In the genomic region with DNA sequence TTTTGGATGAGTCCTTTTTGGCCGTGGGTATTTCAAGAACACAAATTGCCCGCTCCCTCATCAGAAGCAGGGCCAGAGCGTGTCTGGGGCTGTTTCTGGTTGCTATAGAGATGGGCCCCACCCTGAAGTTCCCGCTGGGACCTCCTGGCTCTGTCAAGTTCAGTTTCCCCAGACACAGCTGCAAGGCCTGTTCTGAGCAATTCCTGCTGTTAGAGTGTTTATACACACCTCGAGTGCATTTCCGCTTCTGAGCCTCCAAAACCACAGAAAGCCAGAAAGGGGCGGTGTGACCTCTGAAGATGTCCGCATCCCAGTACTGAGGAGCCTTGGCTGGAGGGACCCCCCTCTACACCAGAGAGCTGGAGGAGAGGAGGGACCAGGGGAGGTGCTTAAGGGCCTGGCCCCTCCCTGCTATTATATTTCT, we compare ENCODE assay signal across 3 cellular contexts.
A peak's percentile ranks its signal among the peaks of the same experiment; 100 is the strongest.
TF ChIP-seq lines count a peak whose summit lies in the region.

No MANE protein-coding gene starts in this region.

TF ChIP-seq in SK-N-SH, 30 proteins besides CTCF, POLR2A, EP300 and RAD21 (continues in another document):
- TF ChIP-seq, protein P1, sequence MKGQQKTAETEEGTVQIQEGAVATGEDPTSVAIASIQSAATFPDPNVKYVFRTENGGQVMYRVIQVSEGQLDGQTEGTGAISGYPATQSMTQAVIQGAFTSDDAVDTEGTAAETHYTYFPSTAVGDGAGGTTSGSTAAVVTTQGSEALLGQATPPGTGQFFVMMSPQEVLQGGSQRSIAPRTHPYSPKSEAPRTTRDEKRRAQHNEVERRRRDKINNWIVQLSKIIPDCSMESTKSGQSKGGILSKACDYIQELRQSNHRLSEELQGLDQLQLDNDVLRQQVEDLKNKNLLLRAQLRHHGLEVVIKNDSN (IDR thresholded peaks at IDR 0.05; ENCODE audit: borderline replicate concordance, low read depth), result no peak
- no peak for TF ChIP-seq ELF1 (IDR thresholded peaks at IDR 0.05)
- no peak for TF ChIP-seq FOXM1 (IDR thresholded peaks at IDR 0.05; ENCODE audit: low read depth)
- no peak for TF ChIP-seq JUND (IDR thresholded peaks at IDR 0.05)
- TF ChIP-seq MXI1 (IDR thresholded peaks at IDR 0.05; ENCODE audit: low read depth, low read length), result no peak
- TF ChIP-seq REST (IDR thresholded peaks at IDR 0.05; ENCODE audit: low read depth, low read length), result no peak
- TF ChIP-seq IRF3 (IDR thresholded peaks at IDR 0.05; ENCODE audit: low read depth, low read length), result no peak
- TF ChIP-seq EZH2phosphoT487 (IDR thresholded peaks at IDR 0.05; ENCODE audit: borderline replicate concordance, low read depth), result no peak
- no peak for TF ChIP-seq FOSL2 (IDR thresholded peaks at IDR 0.05; ENCODE audit: borderline replicate concordance, low read depth)
- no peak for TF ChIP-seq YY1 (IDR thresholded peaks at IDR 0.05; ENCODE audit: low read depth)
- no peak for TF ChIP-seq SMC3 (IDR thresholded peaks at IDR 0.05; ENCODE audit: low read depth, low read length)
- TF ChIP-seq GATA2 (CRISPR knock-in tag; IDR thresholded peaks at IDR 0.05), result no peak
- no peak for TF ChIP-seq FOXJ3 (CRISPR knock-in tag; IDR thresholded peaks at IDR 0.05)

TF ChIP-seq in SK-N-SH treated with all-trans-retinoic acid at 6 μM for 48 hours, 23 proteins besides CTCF, POLR2A, EP300 and RAD21:
- no peak for TF ChIP-seq PATZ1 (CRISPR knock-in tag; IDR thresholded peaks at IDR 0.05; ENCODE audit: borderline replicate concordance)
- no peak for TF ChIP-seq GLIS3 (CRISPR knock-in tag; IDR thresholded peaks at IDR 0.05)

TF ChIP-seq in GM12878, 131 proteins besides CTCF, POLR2A, EP300 and RAD21 (continues in another document):
- TF ChIP-seq CREM (IDR thresholded peaks at IDR 0.05; ENCODE audit: low read depth) (peak; percentile 52), IRF3 (IDR thresholded peaks at IDR 0.05) (no peak), SPI1 (IDR thresholded peaks at IDR 0.05; ENCODE audit: borderline replicate concordance, insufficient read depth, low read depth, low read length) (peak; percentile 41; the same call in 1 of the 2 replicates), ATF3 (IDR thresholded peaks at IDR 0.05; ENCODE audit: borderline replicate concordance, extremely low read depth, low read depth, low read length) (no peak), BMI1 (IDR thresholded peaks at IDR 0.05; ENCODE audit: borderline replicate concordance) (no peak), SIX5 (IDR thresholded peaks at IDR 0.05; ENCODE audit: low read depth, low read length, severe bottlenecking) (no peak), POU2F2 (IDR thresholded peaks at IDR 0.05; ENCODE audit: borderline replicate concordance, low read depth, low read length) (0 out of 3 replicates have a peak, but pooled peaks have one; percentile 10), EED (IDR thresholded peaks at IDR 0.05; ENCODE audit: low read depth) (peak; percentile 90), NFIC (IDR thresholded peaks at IDR 0.05; ENCODE audit: low read depth, low read length) (peak; percentile 75), EZH2 (IDR thresholded peaks at IDR 0.05; ENCODE audit: borderline replicate concordance, control insufficient read depth, low read depth, low read length) (no peak), TBL1XR1 (IDR thresholded peaks at IDR 0.05; ENCODE audit: low read depth, low read length) (0 out of 2 replicates have a peak, but pooled peaks have one; percentile 51), CBX5 (IDR thresholded peaks at IDR 0.05; ENCODE audit: low read depth) (no peak), GATAD2B (conservative IDR thresholded peaks at IDR 0.05; ENCODE audit: low read depth) (0 out of 2 replicates have a peak, but pooled peaks have one; percentile 31), EGR1 (IDR thresholded peaks at IDR 0.05; ENCODE audit: borderline replicate concordance in 1 of 2, low read depth in 2 of 2, low read length in 2 of 2) (no peak), CBFB (IDR thresholded peaks at IDR 0.05; ENCODE audit: low read depth) (peak; percentile 58; the same call in 1 of the 2 replicates), ATF2 (IDR thresholded peaks at IDR 0.05; ENCODE audit: low read length) (peak; percentile 55; the same call in 1 of the 2 replicates), IRF4 (IDR thresholded peaks at IDR 0.05; ENCODE audit: low read depth, low read length) (peak; percentile 69), ETV6 (conservative IDR thresholded peaks at IDR 0.05 in 1 of 2, IDR thresholded peaks at IDR 0.05 in 1 of 2; ENCODE audit: borderline replicate concordance in 1 of 2, low read depth in 1 of 2) (peak in 1 of 2 experiments; percentile 66; a peak in 1 of 4 replicates), SMARCA5 (IDR thresholded peaks at IDR 0.05) (no peak), PAX8 (IDR thresholded peaks at IDR 0.05) (no peak), RAD51 (IDR thresholded peaks at IDR 0.05) (no peak), PBX3 (IDR thresholded peaks at IDR 0.05; ENCODE audit: insufficient replicate concordance, low read depth, low read length) (peak; percentile 61), FOXM1 (IDR thresholded peaks at IDR 0.05; ENCODE audit: low read depth, low read length) (peak; percentile 75), YY1 (IDR thresholded peaks at IDR 0.05; ENCODE audit: low read depth, low read length) (0 out of 2 replicates have a peak, but pooled peaks have one; percentile 32), DPF2 (IDR thresholded peaks at IDR 0.05) (no peak), BCL11A (IDR thresholded peaks at IDR 0.05; ENCODE audit: low read depth, low read length) (0 out of 2 replicates have a peak, but pooled peaks have one; percentile 44), TCF12 (IDR thresholded peaks at IDR 0.05; ENCODE audit: low read depth, low read length) (peak; percentile 93), MYB (IDR thresholded peaks at IDR 0.05; ENCODE audit: borderline replicate concordance, low read depth, low read length) (no peak), RELA (IDR thresholded peaks at IDR 0.05; ENCODE audit: borderline replicate concordance, partially characterized antibody) (peak; percentile 26), BCLAF1 (IDR thresholded peaks at IDR 0.05) (no peak), ELK1 (IDR thresholded peaks at IDR 0.05; ENCODE audit: low read depth, low read length) (0 out of 2 replicates have a peak, but pooled peaks have one; percentile 44), CBX3 (IDR thresholded peaks at IDR 0.05; ENCODE audit: borderline replicate concordance, low read depth) (no peak), RUNX3 (IDR thresholded peaks at IDR 0.05; ENCODE audit: low read length) (peak; percentile 95), SREBF1 (IDR thresholded peaks at IDR 0.05; ENCODE audit: low read length) (no peak), HDGF (IDR thresholded peaks at IDR 0.05) (no peak), MXI1 (IDR thresholded peaks at IDR 0.05; ENCODE audit: low read depth, low read length) (no peak)
- TF ChIP-seq, protein P2, sequence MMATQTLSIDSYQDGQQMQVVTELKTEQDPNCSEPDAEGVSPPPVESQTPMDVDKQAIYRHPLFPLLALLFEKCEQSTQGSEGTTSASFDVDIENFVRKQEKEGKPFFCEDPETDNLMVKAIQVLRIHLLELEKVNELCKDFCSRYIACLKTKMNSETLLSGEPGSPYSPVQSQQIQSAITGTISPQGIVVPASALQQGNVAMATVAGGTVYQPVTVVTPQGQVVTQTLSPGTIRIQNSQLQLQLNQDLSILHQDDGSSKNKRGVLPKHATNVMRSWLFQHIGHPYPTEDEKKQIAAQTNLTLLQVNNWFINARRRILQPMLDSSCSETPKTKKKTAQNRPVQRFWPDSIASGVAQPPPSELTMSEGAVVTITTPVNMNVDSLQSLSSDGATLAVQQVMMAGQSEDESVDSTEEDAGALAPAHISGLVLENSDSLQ (IDR thresholded peaks at IDR 0.05), result peak; percentile 54; the same call in 1 of the 2 replicates
- TF ChIP-seq, protein P3, sequence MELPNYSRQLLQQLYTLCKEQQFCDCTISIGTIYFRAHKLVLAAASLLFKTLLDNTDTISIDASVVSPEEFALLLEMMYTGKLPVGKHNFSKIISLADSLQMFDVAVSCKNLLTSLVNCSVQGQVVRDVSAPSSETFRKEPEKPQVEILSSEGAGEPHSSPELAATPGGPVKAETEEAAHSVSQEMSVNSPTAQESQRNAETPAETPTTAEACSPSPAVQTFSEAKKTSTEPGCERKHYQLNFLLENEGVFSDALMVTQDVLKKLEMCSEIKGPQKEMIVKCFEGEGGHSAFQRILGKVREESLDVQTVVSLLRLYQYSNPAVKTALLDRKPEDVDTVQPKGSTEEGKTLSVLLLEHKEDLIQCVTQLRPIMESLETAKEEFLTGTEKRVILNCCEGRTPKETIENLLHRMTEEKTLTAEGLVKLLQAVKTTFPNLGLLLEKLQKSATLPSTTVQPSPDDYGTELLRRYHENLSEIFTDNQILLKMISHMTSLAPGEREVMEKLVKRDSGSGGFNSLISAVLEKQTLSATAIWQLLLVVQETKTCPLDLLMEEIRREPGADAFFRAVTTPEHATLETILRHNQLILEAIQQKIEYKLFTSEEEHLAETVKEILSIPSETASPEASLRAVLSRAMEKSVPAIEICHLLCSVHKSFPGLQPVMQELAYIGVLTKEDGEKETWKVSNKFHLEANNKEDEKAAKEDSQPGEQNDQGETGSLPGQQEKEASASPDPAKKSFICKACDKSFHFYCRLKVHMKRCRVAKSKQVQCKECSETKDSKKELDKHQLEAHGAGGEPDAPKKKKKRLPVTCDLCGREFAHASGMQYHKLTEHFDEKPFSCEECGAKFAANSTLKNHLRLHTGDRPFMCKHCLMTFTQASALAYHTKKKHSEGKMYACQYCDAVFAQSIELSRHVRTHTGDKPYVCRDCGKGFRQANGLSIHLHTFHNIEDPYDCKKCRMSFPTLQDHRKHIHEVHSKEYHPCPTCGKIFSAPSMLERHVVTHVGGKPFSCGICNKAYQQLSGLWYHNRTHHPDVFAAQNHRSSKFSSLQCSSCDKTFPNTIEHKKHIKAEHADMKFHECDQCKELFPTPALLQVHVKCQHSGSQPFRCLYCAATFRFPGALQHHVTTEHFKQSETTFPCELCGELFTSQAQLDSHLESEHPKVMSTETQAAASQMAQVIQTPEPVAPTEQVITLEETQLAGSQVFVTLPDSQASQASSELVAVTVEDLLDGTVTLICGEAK (IDR thresholded peaks at IDR 0.05; ENCODE audit: borderline replicate concordance), result no peak
